8 cellular contexts compared by ENCODE assay signal in genomic region chr3:186254676-186255665, GRCh38.
DNase-seq lines count a peak whose midpoint lies in the region; ATAC-seq and TF ChIP-seq lines count a peak whose summit lies in the region.

No MANE protein-coding gene starts in this region.

- H3K27ac ChIP-seq in HL-60 (replicated peaks): peak overlapping the region; percentile 25
- peak overlapping the region; percentile 64 for H3K27ac ChIP-seq in angular gyrus (ENCODE audit: low read depth, low read length)
- H3K27ac ChIP-seq in temporal lobe (ENCODE audit: low read depth, low read length): peak overlapping the region; percentile 53

- no peak overlapping the region for H3K4me3 ChIP-seq in HL-60 (replicated peaks; ENCODE audit: insufficient read depth, low read length)

- no peaks in the 10 kb centered on the region for H3K27me3 ChIP-seq in HL-60 (ENCODE audit: insufficient read depth, poor library complexity, severe bottlenecking)

- ATAC-seq in GM21390 (IDR thresholded peaks at IDR 0.05; ENCODE audit: unreplicated experiment): peak; percentile 70
- no peak for ATAC-seq in Right ventricle myocardium superior (ENCODE audit: poor library complexity)

- intact Hi-C loops in Right ventricle myocardium superior (cut with DNase I): no loop called here

- no peak for TF ChIP-seq CTCF in GM10266 (IDR thresholded peaks at IDR 0.05; ENCODE audit: control insufficient read depth, insufficient read depth, low read depth, missing control alignments)
- no peak for TF ChIP-seq CTCF in HL-60 (IDR thresholded peaks at IDR 0.05; ENCODE audit: insufficient read depth, low read length)

- DNase-seq in GM10266 (ENCODE audit: extremely low spot score) (peak; percentile 78), HL-60 (ENCODE audit: low read depth in 1 of 2, low spot score in 1 of 2) (peak; percentile 78 to 81), NCI-H526 treated with DMSO at 0.1 percent for 48 hours (lab: John Stamatoyannopoulos, UW) (no peak), SW 1271 (lab: John Stamatoyannopoulos, UW) (no peak), Right ventricle myocardium superior (no peak)

Comparison
In these comparisons a context has a peak if more than half of its experiments do, and no peak if none do; other contexts are left out.
1. DNase-seq: peak in GM10266 (single experiment) and HL-60 (2 of 2); none in NCI-H526 treated with DMSO at 0.1 percent for 48 hours (single experiment), SW 1271 (0 of 2) and Right ventricle myocardium superior (single experiment).
2. Peak in every context shown above with its lines, with median percentiles within 50 percentile points of each other: H3K27ac ChIP-seq.